Comparison of ENCODE assay signal across 8 cellular contexts in the genomic region with DNA sequence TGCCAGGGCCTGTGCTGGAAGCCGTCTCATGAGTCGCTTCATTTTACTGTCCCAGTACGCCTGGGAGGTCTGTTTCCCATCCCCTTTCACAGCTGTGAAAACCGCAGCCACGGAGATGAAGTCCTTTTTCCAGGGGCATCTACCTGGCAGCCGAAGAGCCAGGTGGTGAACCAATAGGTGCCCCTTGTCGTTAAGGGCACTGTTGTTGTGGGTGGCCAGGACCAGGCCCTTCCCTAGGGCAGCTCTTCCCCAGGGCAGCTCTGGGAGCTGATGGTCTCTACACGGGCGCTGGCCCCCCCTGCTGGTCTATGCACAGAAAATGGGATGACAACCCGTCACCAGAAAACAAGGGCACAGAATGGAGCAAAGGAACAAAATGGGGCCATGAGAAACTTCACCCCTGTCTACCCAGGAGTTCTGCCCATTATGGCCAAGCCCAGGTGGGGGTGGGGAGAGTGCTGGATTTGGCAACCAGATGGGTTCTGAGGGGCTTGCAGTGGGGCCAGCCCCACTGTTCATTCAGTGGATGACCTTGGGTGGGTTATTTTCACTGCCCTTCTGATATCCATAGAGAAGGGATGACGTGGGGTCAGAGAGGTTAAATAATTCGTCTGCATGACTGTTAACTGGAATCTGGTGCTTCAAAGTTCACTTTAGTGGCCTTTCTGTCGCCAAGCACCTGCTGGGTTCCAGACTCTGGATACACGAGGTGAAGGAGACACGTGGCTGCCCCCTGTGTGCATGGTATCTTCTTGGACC. TPM values are rescaled to one million over a fixed set of nuclear protein-coding genes. Genes with fewer than 3 reads are reported as not detected.
DNase-seq lines count a peak whose midpoint lies in the region; ATAC-seq and TF ChIP-seq lines count a peak whose summit lies in the region.

No MANE protein-coding gene starts in this region.

- H3K27ac ChIP-seq in HCT116 (ENCODE audit: low read depth, low read length): peak overlapping the region; percentile 59

- H3K27me3 ChIP-seq in HCT116 (ENCODE audit: insufficient read depth, low read length): no peaks in the 10 kb centered on the region

- no peaks in the 10 kb centered on the region for H3K9me3 ChIP-seq in HCT116 (ENCODE audit: control insufficient read depth in 1 of 2, insufficient read depth in 1 of 2, low read depth in 1 of 2, low read length in 2 of 2)

- RAD21 ChIA-PET in HCT116 (lab: Charles Lee; ENCODE audit: low non-redundant PET in 1 of 2, low total read pairs in 2 of 2, uncharacterized antibody in 2 of 2, unreplicated experiment in 2 of 2): interaction anchor here (0.6 to 1.3 kb wide), 5 partner anchors 101 to 403 kb away, joined by 3 to 5 read pairs (median 4); partner anchors contain the start of gene SOCS1 (in 2 of the 2)

- no peak for TF ChIP-seq POLR2A in HCT116 (IDR thresholded peaks at IDR 0.05; ENCODE audit: borderline replicate concordance, extremely low read depth, insufficient read depth, insufficient read length)

- H3K79me2 ChIP-seq in HCT116 (ENCODE audit: insufficient read depth, low read length): no peaks in the 10 kb centered on the region

- BruUV-seq in HCT116 (replicated peaks; lab: Mats Ljungman, UMichigan): no TSS peak

- intact Hi-C loops in HCT116 (cut with micrococcal nuclease) (loop anchor here (1.0 to 2.0 kb wide), 2 partner anchors 100 to 385 kb away; partner anchors contain the start of gene SOCS1), head of caudate nucleus (cut with DNase I) (loop anchor here (10.0 kb wide), 1 partner anchor 392 kb away; no protein-coding TSS in a partner anchor), posterior vena cava (cut with DNase I) (loop anchor here (5.0 to 10.0 kb wide), 2 partner anchors 389 to 392 kb away; no protein-coding TSS in a partner anchor)

- POLR2A ChIA-PET in HCT116 (lab: Charles Lee): interaction anchor here (1.1 to 2.1 kb wide), 2 partner anchors 101 to 385 kb away, joined by 5 to 10 read pairs; partner anchors contain the start of gene SOCS1

- peak; percentile 85 for TF ChIP-seq RAD21 in HCT116 (IDR thresholded peaks at IDR 0.05; ENCODE audit: low read depth)

- peak overlapping the region; percentile 70 for H3K4me2 ChIP-seq in HCT116 (ENCODE audit: low read length)

- DNase-seq in AML-193 (lab: John Stamatoyannopoulos, UW) (peak; percentile 59 to 65), HCT116 (ENCODE audit: low read depth, low spot score) (no peak), RKO (ENCODE audit: low spot score) (peak; percentile 26), head of caudate nucleus (peak; percentile 36 to 84 (median 60)), posterior vena cava (ENCODE audit: low spot score) (peak; percentile 89)
- DNase-seq in activated naive CD4-positive, alpha-beta T cell treated with Interleukin-2 at 50 U/mL for 16 hours: peak; percentile 58

- peak overlapping the region; percentile 8 for H2AFZ ChIP-seq in HCT116 (ENCODE audit: low read depth, low read length, poor library complexity, severe bottlenecking)

- TF ChIP-seq CTCF in HCT116 (IDR thresholded peaks at IDR 0.05 in 2 of 3, conservative IDR thresholded peaks at IDR 0.05 in 1 of 3; ENCODE audit: borderline replicate concordance in 1 of 3, insufficient read depth in 1 of 3, low read depth in 2 of 3, low read length in 2 of 3): peak; percentile 57 to 73 (median 68); a peak in 5 of 6 replicates

- peak; percentile 72 for ATAC-seq in HCT116
- ATAC-seq in HG03442 (IDR thresholded peaks at IDR 0.05; ENCODE audit: unreplicated experiment): no peak
- ATAC-seq in HG02938 (IDR thresholded peaks at IDR 0.05; ENCODE audit: unreplicated experiment): no peak

- no peaks in the 10 kb centered on the region for H3K9me2 ChIP-seq in HCT116 (ENCODE audit: insufficient read depth)

- H3K4me3 ChIP-seq in HCT116 (replicated peaks in 1 of 2; ENCODE audit: low read depth in 1 of 2, low read length in 2 of 2): peak overlapping the region in 1 of 2 experiments; percentile 37; a peak in 2 of 4 replicates

- H3K9ac ChIP-seq in HCT116 (ENCODE audit: low read length): peak overlapping the region; percentile 37

- no peaks in the 10 kb centered on the region for H4K20me1 ChIP-seq in HCT116 (ENCODE audit: insufficient read depth)

- CTCF ChIA-PET in HCT116 (lab: Charles Lee): interaction anchor here (0.6 to 4.1 kb wide), 14 partner anchors 10 to 393 kb away, joined by 3 to 26 read pairs (median 4); partner anchors contain the start of gene SOCS1

- peaks cover 34 to 46% of the 10 kb centered on the region in 2 experiments for H3K4me1 ChIP-seq in HCT116 (ENCODE audit: control insufficient read depth in 1 of 2, insufficient read depth in 2 of 2, low read length in 2 of 2)

- H3K36me3 ChIP-seq in HCT116 (ENCODE audit: control insufficient read depth in 1 of 2, insufficient read depth in 2 of 2, low read length in 2 of 2): no peaks in the 10 kb centered on the region

TF ChIP-seq in HCT116, 20 proteins besides CTCF, POLR2A, EP300 and RAD21:
- TF ChIP-seq REST (IDR thresholded peaks at IDR 0.05; ENCODE audit: low read depth): no peak
- TF ChIP-seq SRF (IDR thresholded peaks at IDR 0.05; ENCODE audit: low read depth): no peak
- no peak for TF ChIP-seq ZBTB33 (IDR thresholded peaks at IDR 0.05; ENCODE audit: extremely low read depth, insufficient replicate concordance, low read length)
- peak; percentile 47 for TF ChIP-seq YY1 (IDR thresholded peaks at IDR 0.05; ENCODE audit: extremely low read depth, insufficient replicate concordance, low read depth, low read length)
- no peak for TF ChIP-seq ELF1 (IDR thresholded peaks at IDR 0.05; ENCODE audit: borderline replicate concordance, low read depth)
- no peak for TF ChIP-seq EZH2phosphoT487 (IDR thresholded peaks at IDR 0.05; ENCODE audit: borderline replicate concordance)
- no peak for TF ChIP-seq JUND (IDR thresholded peaks at IDR 0.05)
- no peak for TF ChIP-seq FOSL1 (IDR thresholded peaks at IDR 0.05; ENCODE audit: low read depth)
- no peak for TF ChIP-seq EGR1 (IDR thresholded peaks at IDR 0.05; ENCODE audit: low read depth)

RNA-seq across cellular contexts. Expression of gene RMI2, which starts 11.5 kb away (rescaled TPM):
- total RNA-seq in HCT116 (2021; ENCODE audit: unreplicated experiment) (19.9 TPM), posterior vena cava (1 to 10 TPM in 1 of 2 donors, under 1 TPM in 1; 0.67 to 1.4 TPM)
- polyA plus RNA-seq in HCT116 (2012): 8.3 and 10.2 TPM in 2 replicates
